In genomic region chr10:124651402-124651887, GRCh38 we compare ENCODE assay signal across 10 cellular contexts.
DNase-seq lines count a peak whose midpoint lies in the region; ATAC-seq and TF ChIP-seq lines count a peak whose summit lies in the region.
"Had no signal": no experiment of that assay in that cellular context is flagged by ENCODE, and none has a peak within 500 bp of the region (broad histone marks: within the 10 kb centered on the region; RNA-seq: fewer than 3 reads in every experiment).

No MANE protein-coding gene starts in this region.

- no peaks in the 10 kb centered on the region for H3K9me3 Mint-ChIP-seq in activated CD8-positive, alpha-beta memory T cell treated with anti-CD3 and anti-CD28 coated beads, Interleukin-2, amount 10 ng/mL, durations not matched to agents 7 days and 5 days (ENCODE audit: low read depth)

- H3K27ac Mint-ChIP-seq in activated CD8-positive, alpha-beta memory T cell treated with anti-CD3 and anti-CD28 coated beads, Interleukin-2, amount 10 ng/mL, durations not matched to agents 7 days and 5 days = peak overlapping the region; percentile 83

- DNase-seq in activated CD8-positive, alpha-beta memory T cell treated with anti-CD3 and anti-CD28 coated beads, Interleukin-2, amount 10 ng/mL, durations not matched to agents 7 days and 5 days = no peak
- DNase-seq in activated CD8-positive, alpha-beta memory T cell treated with anti-CD3 and anti-CD28 coated beads for 24 hours = no peak
- no peak for DNase-seq in RWPE1 (ENCODE audit: low spot score)
- no peak for DNase-seq in substantia nigra (lab: John Stamatoyannopoulos, UW)
- DNase-seq in COR-L47 (lab: John Stamatoyannopoulos, UW) = no peak
- DNase-seq in Karpas-422 = no peak
- DNase-seq in NCI-H187 treated with DMSO at 0.1 percent for 48 hours (lab: John Stamatoyannopoulos, UW) = no peak
- DNase-seq: NCI-H1694 treated with DMSO at 0.1 percent for 48 hours had no signal

- no peaks in the 10 kb centered on the region for H3K36me3 ChIP-seq in iPS-15b (ENCODE audit: control insufficient read depth, insufficient read depth, low read length)
- peaks cover 12% of the 10 kb centered on the region; the same call in 1 of the 2 replicates for H3K36me3 ChIP-seq in Karpas-422 (ENCODE audit: insufficient read depth, low read length)

- H3K79me2 ChIP-seq in Karpas-422 (ENCODE audit: low read length) = peaks cover 100% of the 10 kb centered on the region

- H3K27ac ChIP-seq in RWPE1 = peak overlapping the region; percentile 98
- H3K27ac ChIP-seq in substantia nigra (ENCODE audit: low read depth, low read length, poor library complexity, severe bottlenecking) = peak overlapping the region; percentile 98
- no peak overlapping the region for H3K27ac ChIP-seq in Karpas-422 (ENCODE audit: low read length)
- H3K27ac ChIP-seq: A549 had no signal

- no peak overlapping the region for H3K4me3 ChIP-seq in iPS-15b (ENCODE audit: low read depth, low read length)
- no peak overlapping the region for H3K4me3 ChIP-seq in Karpas-422 (ENCODE audit: low read length)
- H3K4me3 ChIP-seq: A549 had no signal

- H3K4me3 Mint-ChIP-seq in activated CD8-positive, alpha-beta memory T cell treated with anti-CD3 and anti-CD28 coated beads, Interleukin-2, amount 10 ng/mL, durations not matched to agents 7 days and 5 days = peak overlapping the region; percentile 51

- H3K9me3 ChIP-seq in iPS-15b (ENCODE audit: control insufficient read depth, insufficient read depth, low read length) (no peaks in the 10 kb centered on the region), Karpas-422 (ENCODE audit: low read length) (no peaks in the 10 kb centered on the region)
- H3K9me3 ChIP-seq: A549 had no signal

- no peaks in the 10 kb centered on the region for H3K27me3 ChIP-seq in iPS-15b (ENCODE audit: control insufficient read depth, insufficient read depth, low read length)
- no peaks in the 10 kb centered on the region for H3K27me3 ChIP-seq in Karpas-422 (ENCODE audit: low read length)

- no peak overlapping the region for H3K4me2 ChIP-seq in Karpas-422 (ENCODE audit: low read depth, low read length, poor library complexity, severe bottlenecking)
- H3K4me2 ChIP-seq: A549 had no signal

- H4K20me1 ChIP-seq in Karpas-422 (ENCODE audit: insufficient read depth, low read depth, low read length) = peaks cover 27% of the 10 kb centered on the region

- no peaks in the 10 kb centered on the region for H3K27me3 Mint-ChIP-seq in activated CD8-positive, alpha-beta memory T cell treated with anti-CD3 and anti-CD28 coated beads, Interleukin-2, amount 10 ng/mL, durations not matched to agents 7 days and 5 days

- peaks cover 85% of the 10 kb centered on the region for H3K4me1 Mint-ChIP-seq in activated CD8-positive, alpha-beta memory T cell treated with anti-CD3 and anti-CD28 coated beads, Interleukin-2, amount 10 ng/mL, durations not matched to agents 7 days and 5 days

- POLR2A ChIA-PET in RWPE1 (lab: Yijun Ruan, JAX; ENCODE audit: low non-redundant PET) = no interaction called here

- peak overlapping the region; percentile 37 for H3K9ac ChIP-seq in iPS-15b (ENCODE audit: low read depth, low read length)
- H3K9ac ChIP-seq in Karpas-422 (ENCODE audit: low read length) = no peak overlapping the region

- CTCF ChIA-PET in activated CD8-positive, alpha-beta memory T cell treated with anti-CD3 and anti-CD28 coated beads, Interleukin-2, amount 10 ng/mL, durations not matched to agents 7 days and 5 days (lab: Charles Lee) = interaction anchor here (0.7 to 7.5 kb wide), 9 partner anchors 20 to 89 kb away, joined by 3 to 70 read pairs (median 30); no protein-coding TSS in a partner anchor
- CTCF ChIA-PET in RWPE1 (lab: Yijun Ruan, JAX) = no interaction called here

- peaks cover 12% of the 10 kb centered on the region for H3K36me3 Mint-ChIP-seq in activated CD8-positive, alpha-beta memory T cell treated with anti-CD3 and anti-CD28 coated beads, Interleukin-2, amount 10 ng/mL, durations not matched to agents 7 days and 5 days

- H3K9me2 ChIP-seq in Karpas-422 (replicated peaks; ENCODE audit: insufficient read depth, low read length) = no peaks in the 10 kb centered on the region

- H3K4me1 ChIP-seq in iPS-15b (ENCODE audit: control insufficient read depth, insufficient read depth, low read length) (peaks cover 10% of the 10 kb centered on the region), Karpas-422 (ENCODE audit: low read length) (peaks cover 16% of the 10 kb centered on the region)

- TF ChIP-seq CTCF in RWPE1 (conservative IDR thresholded peaks at IDR 0.05; ENCODE audit: low read depth) = no peak

- no peak overlapping the region for H2AFZ ChIP-seq in Karpas-422 (ENCODE audit: low read length)

- ATAC-seq in activated CD8-positive, alpha-beta memory T cell treated with anti-CD3 and anti-CD28 coated beads, Interleukin-2, amount 10 ng/mL, durations not matched to agents 7 days and 5 days = peak; percentile 20
- ATAC-seq: A549 had no signal
